ENCODE assay signal across 1 cellular context in the genomic region with DNA sequence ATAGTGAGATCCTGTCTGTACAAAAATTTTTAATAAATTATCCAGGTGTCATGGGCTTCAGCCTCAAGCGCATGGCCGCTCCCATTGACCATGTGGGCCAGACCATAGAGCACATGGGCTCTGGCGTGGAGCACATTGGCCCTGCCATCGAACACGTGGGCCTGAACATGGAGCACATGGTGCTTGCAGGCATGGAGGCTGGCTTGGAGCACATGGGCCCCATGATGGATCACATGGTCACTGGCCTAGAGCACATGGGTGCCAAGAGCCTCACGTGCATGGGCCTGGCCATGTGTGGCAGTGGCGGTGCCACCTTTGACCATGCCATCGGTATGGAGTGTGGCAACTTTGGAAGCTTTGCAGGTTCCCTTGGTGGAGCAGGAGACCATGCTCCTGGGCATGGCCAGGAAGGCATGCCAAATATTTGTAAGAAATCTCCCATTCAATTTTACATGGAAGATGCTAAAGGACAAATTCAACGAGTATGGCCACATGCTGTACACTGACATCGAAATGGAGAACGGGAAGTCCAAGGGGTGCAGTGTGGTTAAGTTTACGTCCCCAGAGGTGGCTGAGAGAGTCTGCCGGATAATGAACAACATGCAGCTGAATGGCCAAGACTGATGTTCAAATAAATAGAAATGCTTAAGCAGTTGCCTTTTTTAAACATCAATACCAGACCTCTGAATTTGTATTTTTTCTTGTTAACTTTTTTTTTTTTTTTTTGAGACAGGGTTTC.
TF ChIP-seq lines count a peak whose summit lies in the region.

No MANE protein-coding gene starts in this region.

TF ChIP-seq in GM12878, 131 proteins besides CTCF, POLR2A, EP300 and RAD21:
- TF ChIP-seq MTA2 (IDR thresholded peaks at IDR 0.05; ENCODE audit: low read depth) (no peak), SPI1 (IDR thresholded peaks at IDR 0.05; ENCODE audit: borderline replicate concordance, insufficient read depth, low read depth, low read length) (peak; percentile 16; the same call in 1 of the 2 replicates)
TF ChIP-seq in GM12878: peak in this region for 1.
